1 cellular context compared by ENCODE assay signal in the genomic region with DNA sequence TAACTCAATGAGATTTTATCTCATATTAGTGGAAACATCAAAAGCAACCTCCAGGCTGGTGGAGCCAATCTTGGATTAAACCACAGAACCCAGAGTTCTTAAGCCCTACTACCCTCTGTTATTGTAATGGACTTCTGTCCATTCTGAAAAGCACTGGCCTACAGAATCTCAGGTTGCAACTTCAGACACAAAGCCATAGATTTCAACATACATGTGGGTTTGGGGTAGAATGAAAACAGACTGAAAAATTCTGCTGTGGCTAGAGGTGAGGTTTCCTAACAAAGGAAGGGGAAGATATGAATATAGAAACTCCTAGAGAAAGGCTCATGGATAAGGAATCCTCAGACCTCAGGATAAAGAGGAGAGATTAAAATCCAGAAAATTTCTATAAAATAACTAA.
TF ChIP-seq lines count a peak whose summit lies in the region.

No MANE protein-coding gene starts in this region.

TF ChIP-seq in IMR-90, 13 proteins besides CTCF, POLR2A, EP300 and RAD21:
- TF ChIP-seq SMC3 (IDR thresholded peaks at IDR 0.05; ENCODE audit: low read depth, low read length), result no peak
